ENCODE assay signal across 15 cellular contexts in genomic region chr14:80167793-80168448, GRCh38. TPM values are rescaled to one million over a fixed set of nuclear protein-coding genes. Genes with fewer than 3 reads are reported as not detected.
A peak's percentile ranks its signal among the peaks of the same experiment; 100 is the strongest.
DNase-seq lines count a peak whose midpoint lies in the region; ATAC-seq and TF ChIP-seq lines count a peak whose summit lies in the region.
"Had no signal": no experiment of that assay in that cellular context is flagged by ENCODE, and none has a peak within 500 bp of the region (broad histone marks: within the 10 kb centered on the region; RNA-seq: fewer than 3 reads in every experiment).

No MANE protein-coding gene starts in this region.

- H3K36me3 ChIP-seq in right atrium auricular region (no peaks in the 10 kb centered on the region), stomach smooth muscle (ENCODE audit: control insufficient read depth in 2 of 2, insufficient read depth in 2 of 2, low read length in 2 of 2) (no peaks in the 10 kb centered on the region), osteoblast (ENCODE audit: insufficient read depth, low read length) (no peaks in the 10 kb centered on the region)
- H3K36me3 ChIP-seq: BLaER1, HAP-1 had no signal

- no peak overlapping the region for H3K4me3 Mint-ChIP-seq in endothelial cell (ENCODE audit: unreplicated experiment)

- no peaks in the 10 kb centered on the region for H3K9me3 Mint-ChIP-seq in endothelial cell (ENCODE audit: unreplicated experiment)

- no peak overlapping the region for H3K9ac ChIP-seq in stomach smooth muscle (ENCODE audit: low read length in 2 of 2)
- H3K9ac ChIP-seq: BLaER1 had no signal

- H3K27ac Mint-ChIP-seq in endothelial cell (ENCODE audit: unreplicated experiment): no peak overlapping the region

- H3K27ac ChIP-seq in right atrium auricular region (peak overlapping the region; percentile 35 to 41), stomach smooth muscle (ENCODE audit: low read length) (peak overlapping the region; percentile 13), osteoblast (ENCODE audit: low read depth, low read length) (no peak overlapping the region)
- H3K27ac ChIP-seq: 22Rv1, BLaER1 had no signal

- peaks cover 1% of the 10 kb centered on the region for H3K27me3 Mint-ChIP-seq in endothelial cell (ENCODE audit: unreplicated experiment)

- intact Hi-C loops in Right ventricle myocardium inferior (cut with DNase I): no loop called here
- intact Hi-C loops in cardiac septum (cut with DNase I): loop anchor here (10.0 kb wide), 1 partner anchor 47 kb away; the partner anchor contains the start of gene DIO2

- H2AFZ ChIP-seq in osteoblast (ENCODE audit: low read length): no peak overlapping the region

- no peaks in the 10 kb centered on the region for H3K36me3 Mint-ChIP-seq in endothelial cell (ENCODE audit: low read depth, unreplicated experiment)

- ATAC-seq in Right ventricle myocardium inferior (peak; percentile 96), HG03565 (IDR thresholded peaks at IDR 0.05; ENCODE audit: unreplicated experiment) (no peak)
- ATAC-seq: HepG2 had no signal

- H4K20me1 ChIP-seq in osteoblast (ENCODE audit: insufficient read depth, low read length): no peaks in the 10 kb centered on the region
- H4K20me1 ChIP-seq: BLaER1 had no signal

- H3K4me1 ChIP-seq in right atrium auricular region (no peaks in the 10 kb centered on the region), stomach smooth muscle (ENCODE audit: control insufficient read depth, insufficient read depth, low read length) (no peaks in the 10 kb centered on the region), osteoblast (ENCODE audit: insufficient read depth, low read length) (no peaks in the 10 kb centered on the region)
- H3K4me1 ChIP-seq: BLaER1 had no signal

- no peaks in the 10 kb centered on the region for H3K79me2 ChIP-seq in osteoblast (ENCODE audit: insufficient read depth, low read length)

- H3K27me3 ChIP-seq in right atrium auricular region (no peaks in the 10 kb centered on the region), stomach smooth muscle (ENCODE audit: control insufficient read depth in 1 of 2, insufficient read depth in 2 of 2, low read length in 2 of 2) (no peaks in the 10 kb centered on the region), osteoblast (ENCODE audit: insufficient read depth, low read length) (no peaks in the 10 kb centered on the region)
- H3K27me3 ChIP-seq: BLaER1 had no signal

- H3K9me3 ChIP-seq in right atrium auricular region (no peaks in the 10 kb centered on the region), stomach smooth muscle (ENCODE audit: control insufficient read depth in 2 of 2, low read length in 2 of 2) (no peaks in the 10 kb centered on the region), osteoblast (ENCODE audit: low read depth, low read length) (no peaks in the 10 kb centered on the region)
- H3K9me3 ChIP-seq: BLaER1, HAP-1 had no signal

- no peak for DNase-seq in Right ventricle myocardium inferior (ENCODE audit: missing footprints)
- no peak for DNase-seq in cardiac septum (ENCODE audit: low spot score)
- DNase-seq in right atrium auricular region (ENCODE audit: low spot score): no peak
- DNase-seq in endothelial cell (ENCODE audit: low spot score): no peak
- DNase-seq in NCI-H1694 treated with DMSO at 0.1 percent for 48 hours (lab: John Stamatoyannopoulos, UW): no peak
- no peak for DNase-seq in osteoblast (ENCODE audit: insufficient read length, low spot score, missing footprints)
- DNase-seq: AML-193, Calu3, DMS 273 treated with DMSO at 0.1 percent for 48 hours had no signal

- no peak overlapping the region for H3K4me2 ChIP-seq in osteoblast (ENCODE audit: insufficient read depth, low read length)
- H3K4me2 ChIP-seq: BLaER1 had no signal

- H3K4me1 Mint-ChIP-seq in endothelial cell (ENCODE audit: unreplicated experiment): peaks cover 3% of the 10 kb centered on the region

- TF ChIP-seq CTCF in right atrium auricular region (IDR thresholded peaks at IDR 0.05) (no peak), endothelial cell (IDR thresholded peaks at IDR 0.05; ENCODE audit: unreplicated experiment) (no peak), osteoblast (IDR thresholded peaks at IDR 0.05; ENCODE audit: extremely low read depth, low read depth, low read length) (no peak)

- H3K4me3 ChIP-seq in right atrium auricular region (no peak overlapping the region), stomach smooth muscle (ENCODE audit: low read length in 2 of 2) (no peak overlapping the region), osteoblast (ENCODE audit: insufficient read depth, low read length) (no peak overlapping the region)
- H3K4me3 ChIP-seq: BLaER1, HAP-1 had no signal

RNA-seq across cellular contexts. Expression of gene DIO2, which starts 43.4 kb away (rescaled TPM):
- 1.6 TPM for total RNA-seq in Right ventricle myocardium inferior
- 32.0 TPM for total RNA-seq in cardiac septum
- 1 to 10 TPM in 1 of 2 donors, under 1 TPM in 1; 0.28 to 7.3 TPM for total RNA-seq in right atrium auricular region
- total RNA-seq in endothelial cell (ENCODE audit: unreplicated experiment): 0.10 TPM
- total RNA-seq in osteoblast: 0.29 and 1.1 TPM in 2 replicates
- total RNA-seq: HepG2 had no signal
